Comparison of ENCODE assay signal across 27 cellular contexts in genomic region chr7:112292162-112292561, GRCh38.
"Had no signal": no experiment of that assay in that cellular context is flagged by ENCODE, and none has a peak within 500 bp of the region (broad histone marks: within the 10 kb centered on the region; RNA-seq: fewer than 3 reads in every experiment).

No MANE protein-coding gene starts in this region.

- ATAC-seq: activated CD4-positive, CD25-positive, alpha-beta regulatory T cell treated with anti-CD3 and anti-CD28 coated beads, Interleukin-2, amount 50 U/mL, for 24 hours; Panc1 had no signal

- H3K27ac ChIP-seq: brain microvascular endothelial cell, SJCRH30, SK-N-MC had no signal

- DNase-seq: activated CD4-positive, alpha-beta memory T cell treated with anti-CD3 and anti-CD28 coated beads for 36 hours; activated CD4-positive, alpha-beta T cell treated with anti-CD3 and anti-CD28 coated beads for 4 hours; activated CD4-positive, alpha-beta T cell treated with anti-CD3 and anti-CD28 coated beads, Interleukin-2, amount 50 U/mL, for 1 hour; activated CD8-positive, alpha-beta memory T cell treated with anti-CD3 and anti-CD28 coated beads, Interleukin-2, amount 50 U/mL, for 4 hours; activated effector memory CD4-positive, alpha-beta T cell treated with anti-CD3 and anti-CD28 coated beads, Interleukin-2, amount 50 U/mL, for 16 hours; activated naive CD4-positive, alpha-beta T cell; activated naive CD4-positive, alpha-beta T cell treated with anti-CD3 and anti-CD28 coated beads, Interleukin-2, amount 50 U/mL, for 16 hours; activated naive CD8-positive, alpha-beta T cell treated with anti-CD3 and anti-CD28 coated beads for 36 hours; activated T-cell treated with anti-CD3 and anti-CD28 coated beads for 4 hours; activated T-cell treated with anti-CD3 and anti-CD28 coated beads, Interleukin-2, amount 50 U/mL, for 48 hours; amniotic stem cell; aorta; brain microvascular endothelial cell; central memory CD4-positive, alpha-beta T cell; Karpas-422; NCI-H1105; NCI-H1417 treated with DMSO at 0.1 percent for 48 hours; NCI-H187 treated with DMSO at 0.1 percent for 48 hours; NCI-H2081 treated with DMSO at 0.1 percent for 48 hours; NCI-H226; NCI-H524 treated with DMSO at 0.1 percent for 48 hours; SHP77; SJCRH30 had no signal

- H3K9me3 Mint-ChIP-seq: activated CD4-positive, alpha-beta memory T cell treated with anti-CD3 and anti-CD28 coated beads for 36 hours; activated naive CD8-positive, alpha-beta T cell treated with anti-CD3 and anti-CD28 coated beads for 36 hours; T-helper 2 cell treated with Interferon-gamma antibody and Interleukin-4, amounts not matched to agents 5 μg/mL and 100 μg/mL, for 36 hours had no signal

- H3K27me3 Mint-ChIP-seq: activated CD4-positive, alpha-beta memory T cell treated with anti-CD3 and anti-CD28 coated beads for 36 hours; activated naive CD8-positive, alpha-beta T cell treated with anti-CD3 and anti-CD28 coated beads for 36 hours had no signal

- H3K27ac Mint-ChIP-seq: activated CD4-positive, alpha-beta memory T cell treated with anti-CD3 and anti-CD28 coated beads for 36 hours; activated naive CD8-positive, alpha-beta T cell treated with anti-CD3 and anti-CD28 coated beads for 36 hours; T-helper 2 cell treated with Interferon-gamma antibody and Interleukin-4, amounts not matched to agents 5 μg/mL and 100 μg/mL, for 36 hours had no signal

- H3K4me3 Mint-ChIP-seq: activated CD4-positive, alpha-beta memory T cell treated with anti-CD3 and anti-CD28 coated beads for 36 hours; activated naive CD8-positive, alpha-beta T cell treated with anti-CD3 and anti-CD28 coated beads for 36 hours; T-helper 2 cell treated with Interferon-gamma antibody and Interleukin-4, amounts not matched to agents 5 μg/mL and 100 μg/mL, for 36 hours had no signal

- H3K4me3 ChIP-seq: SJCRH30, SK-N-MC had no signal

- H3K27me3 ChIP-seq: brain microvascular endothelial cell, SJCRH30 had no signal

- H3K36me3 ChIP-seq: brain microvascular endothelial cell, SJCRH30 had no signal
